Comparison of ENCODE assay signal across 11 cellular contexts in genomic region chr3:179956416-179956830, GRCh38.
DNase-seq lines count a peak whose midpoint lies in the region; ATAC-seq and TF ChIP-seq lines count a peak whose summit lies in the region.
"Had no signal": no experiment of that assay in that cellular context is flagged by ENCODE, and none has a peak within 500 bp of the region (broad histone marks: within the 10 kb centered on the region; RNA-seq: fewer than 3 reads in every experiment).

No MANE protein-coding gene starts in this region.

- H3K4me1 Mint-ChIP-seq in T-helper 1 cell treated with Interleukin-12 subunit alpha and Interleukin-12 subunit beta and Interleukin-4 antibody, amounts not matched to agents 30 μg/mL and 1 μg/mL, for 36 hours (ENCODE audit: low read depth) = peaks cover 25% of the 10 kb centered on the region

- H3K9me3 Mint-ChIP-seq in T-helper 1 cell treated with Interleukin-12 subunit alpha and Interleukin-12 subunit beta and Interleukin-4 antibody, amounts not matched to agents 30 μg/mL and 1 μg/mL, for 36 hours = no peaks in the 10 kb centered on the region

- peaks cover 4% of the 10 kb centered on the region for H3K36me3 Mint-ChIP-seq in T-helper 1 cell treated with Interleukin-12 subunit alpha and Interleukin-12 subunit beta and Interleukin-4 antibody, amounts not matched to agents 30 μg/mL and 1 μg/mL, for 36 hours (ENCODE audit: low read depth)

- H3K27me3 Mint-ChIP-seq in T-helper 1 cell treated with Interleukin-12 subunit alpha and Interleukin-12 subunit beta and Interleukin-4 antibody, amounts not matched to agents 30 μg/mL and 1 μg/mL, for 36 hours (ENCODE audit: low read depth) = peaks cover 13% of the 10 kb centered on the region

- H3K27ac Mint-ChIP-seq in T-helper 1 cell treated with Interleukin-12 subunit alpha and Interleukin-12 subunit beta and Interleukin-4 antibody, amounts not matched to agents 30 μg/mL and 1 μg/mL, for 36 hours = peak overlapping the region; percentile 21

- ATAC-seq in HG03196 (IDR thresholded peaks at IDR 0.05; ENCODE audit: unreplicated experiment) = peak; percentile 91

- TF ChIP-seq CTCF in GM12865 (IDR thresholded peaks at IDR 0.05; ENCODE audit: insufficient read depth, low read depth, low read length, missing control alignments) = no peak
- no peak for TF ChIP-seq CTCF in GM20000 (IDR thresholded peaks at IDR 0.05; ENCODE audit: extremely low read depth, missing control alignments)

- no peak overlapping the region for H3K4me3 Mint-ChIP-seq in T-helper 1 cell treated with Interleukin-12 subunit alpha and Interleukin-12 subunit beta and Interleukin-4 antibody, amounts not matched to agents 30 μg/mL and 1 μg/mL, for 36 hours

- peak; percentile 95 for DNase-seq in GM12865 (ENCODE audit: low read depth)
- peak; percentile 54 for DNase-seq in GM20000 (ENCODE audit: low spot score)
- DNase-seq in Ammon's horn (ENCODE audit: low spot score) = no peak
- no peak for DNase-seq in DMS79 (lab: John Stamatoyannopoulos, UW)
- DNase-seq in NCI-H446 (lab: John Stamatoyannopoulos, UW) = no peak
- DNase-seq in globus pallidus (ENCODE audit: low spot score) = no peak
- DNase-seq: activated T-cell treated with anti-CD3 and anti-CD28 coated beads, Interleukin-2, amount 50 U/mL, for 1 hour; EL; NCI-H2081 treated with DMSO at 0.1 percent for 48 hours had no signal

- H3K4me3 ChIP-seq in GM12865 (ENCODE audit: low read depth, low read length) = peak overlapping the region; percentile 25; the same call in 1 of the 2 replicates

Comparison
In these comparisons a context has a peak if more than half of its experiments do, and no peak if none do; other contexts are left out.
1. DNase-seq: peak in GM12865 (single experiment) and GM20000 (single experiment); none in Ammon's horn (single experiment), DMS79 (single experiment), NCI-H446 (0 of 2) and globus pallidus (single experiment).